In the genomic region with DNA sequence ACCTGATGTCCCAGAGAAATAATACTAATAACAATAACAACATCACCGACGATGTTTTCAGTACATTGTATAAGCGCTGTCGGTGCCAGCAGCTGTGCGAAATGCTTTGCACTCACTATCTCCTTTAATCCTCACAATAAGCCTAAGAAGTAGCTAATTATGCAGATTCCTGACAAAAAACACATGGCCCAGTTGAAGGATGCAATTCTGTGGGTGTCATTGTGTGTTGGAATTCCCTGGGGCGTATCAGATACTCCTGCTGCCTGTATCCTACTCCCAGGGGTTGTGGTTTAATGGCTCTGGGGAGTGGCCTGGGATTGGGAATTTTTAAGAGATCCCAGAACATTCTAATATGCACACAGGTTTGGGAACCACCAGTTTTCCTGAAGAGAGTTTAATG, we compare ENCODE assay signal across 16 cellular contexts.
DNase-seq lines count a peak whose midpoint lies in the region; ATAC-seq and TF ChIP-seq lines count a peak whose summit lies in the region.
"Had no signal": no experiment of that assay in that cellular context is flagged by ENCODE, and none has a peak within 500 bp of the region (broad histone marks: within the 10 kb centered on the region; RNA-seq: fewer than 3 reads in every experiment).

No MANE protein-coding gene starts in this region.

- no peaks in the 10 kb centered on the region for H3K9me3 Mint-ChIP-seq in activated naive CD4-positive, alpha-beta T cell treated with anti-CD3 and anti-CD28 coated beads, Interleukin-2, amount 50 U/mL, for 72 hours
- H3K9me3 Mint-ChIP-seq: activated naive CD4-positive, alpha-beta T cell treated with anti-CD3 and anti-CD28 coated beads for 36 hours; CD4-positive, alpha-beta memory T cell; IgD-negative memory B cell had no signal

- intact Hi-C loops in upper lobe of right lung (cut with DNase I) = no loop called here

- DNase-seq in activated naive CD4-positive, alpha-beta T cell treated with anti-CD3 and anti-CD28 coated beads, Interleukin-2, amount 50 U/mL, for 72 hours (ENCODE audit: low spot score in 2 of 2) = no peak
- no peak for DNase-seq in activated naive CD4-positive, alpha-beta T cell (lab: John Stamatoyannopoulos, UW)
- DNase-seq in mesendoderm (peak; percentile 70), upper lobe of right lung (no peak)
- no peak for DNase-seq in effector memory CD4-positive, alpha-beta T cell
- DNase-seq: CD4-positive, alpha-beta memory T cell; NCI-H2081 treated with DMSO at 0.1 percent for 48 hours; NCI-H774; stimulated activated CD4-positive, alpha-beta T cell treated with anti-CD3 and anti-CD28 coated beads, Interleukin-12 subunit alpha, Interleukin-12 subunit beta, amount 100 ng/mL, for 4 hours; stimulated activated naive CD4-positive, alpha-beta T cell treated with Interleukin-2 at 50 U/mL for 16 hours had no signal

- H4K5ac ChIP-seq in mesendoderm (ENCODE audit: low read length) = no peak overlapping the region

- no peak overlapping the region for H3K9ac ChIP-seq in mesendoderm (ENCODE audit: low read length)

- no peak overlapping the region for H2BK5ac ChIP-seq in mesendoderm (ENCODE audit: low read length)

- H3K36me3 Mint-ChIP-seq in activated naive CD4-positive, alpha-beta T cell treated with anti-CD3 and anti-CD28 coated beads, Interleukin-2, amount 50 U/mL, for 72 hours = no peaks in the 10 kb centered on the region
- H3K36me3 Mint-ChIP-seq: CD4-positive, alpha-beta memory T cell; IgD-negative memory B cell had no signal

- no peak overlapping the region for H2BK15ac ChIP-seq in mesendoderm (replicated peaks; ENCODE audit: low read depth)

- H3K79me2 ChIP-seq in mesendoderm (ENCODE audit: control insufficient read depth, insufficient read depth, low read length) = no peaks in the 10 kb centered on the region

- H3K18ac ChIP-seq in mesendoderm (ENCODE audit: low read length) = no peak overlapping the region

- H3K4me3 ChIP-seq in mesendoderm (ENCODE audit: low read length) (no peak overlapping the region), upper lobe of right lung (no peak overlapping the region)
- H3K4me3 ChIP-seq in effector memory CD4-positive, alpha-beta T cell (ENCODE audit: insufficient read depth, low read depth, low read length, poor library complexity, severe bottlenecking) = no peak overlapping the region

- H3K27ac ChIP-seq in mesendoderm (ENCODE audit: low read depth, low read length) = no peak overlapping the region
- H3K27ac ChIP-seq in upper lobe of right lung = peak overlapping the region; percentile 55
- H3K27ac ChIP-seq in effector memory CD4-positive, alpha-beta T cell (ENCODE audit: insufficient read depth, low read length, poor library complexity, severe bottlenecking) = no peak overlapping the region
- H3K27ac ChIP-seq: VCaP had no signal

- no peak for TF ChIP-seq CTCF in upper lobe of right lung (IDR thresholded peaks at IDR 0.05)

- no peak overlapping the region for H3K23ac ChIP-seq in mesendoderm (ENCODE audit: low read length)

- no peaks in the 10 kb centered on the region for H3K79me1 ChIP-seq in mesendoderm (ENCODE audit: low read length)

- H3K27me3 ChIP-seq in mesendoderm (ENCODE audit: insufficient read depth, low read length, poor library complexity) (no peaks in the 10 kb centered on the region), upper lobe of right lung (no peaks in the 10 kb centered on the region)
- H3K27me3 ChIP-seq in effector memory CD4-positive, alpha-beta T cell (replicated peaks; ENCODE audit: control insufficient read depth, insufficient read depth, low read length, poor library complexity, severe bottlenecking) = no peaks in the 10 kb centered on the region

- H3K36me3 ChIP-seq in mesendoderm (ENCODE audit: control insufficient read depth, insufficient read depth, low read length) (no peaks in the 10 kb centered on the region), upper lobe of right lung (no peaks in the 10 kb centered on the region)
- no peaks in the 10 kb centered on the region for H3K36me3 ChIP-seq in effector memory CD4-positive, alpha-beta T cell (ENCODE audit: control insufficient read depth, insufficient read depth, low read length)

- H3K4me2 ChIP-seq in mesendoderm (ENCODE audit: low read length) = no peak overlapping the region

- no peaks in the 10 kb centered on the region for H3K9me3 ChIP-seq in upper lobe of right lung
- no peaks in the 10 kb centered on the region for H3K9me3 ChIP-seq in effector memory CD4-positive, alpha-beta T cell (ENCODE audit: control insufficient read depth, low read length)

- no peak for ATAC-seq in activated naive CD4-positive, alpha-beta T cell treated with anti-CD3 and anti-CD28 coated beads, Interleukin-2, amount 50 U/mL, for 72 hours
- ATAC-seq in SK-N-SH treated with all-trans-retinoic acid at 6 μM for 48 hours (no peak), upper lobe of right lung (no peak), GM21423 (IDR thresholded peaks at IDR 0.05; ENCODE audit: unreplicated experiment) (no peak), GM19455 (IDR thresholded peaks at IDR 0.05; ENCODE audit: unreplicated experiment) (no peak)

- H3K4me1 ChIP-seq in mesendoderm (ENCODE audit: control insufficient read depth, low read depth, low read length) (peaks cover 12% of the 10 kb centered on the region), upper lobe of right lung (peaks cover 39% of the 10 kb centered on the region)
- no peaks in the 10 kb centered on the region for H3K4me1 ChIP-seq in effector memory CD4-positive, alpha-beta T cell (ENCODE audit: control insufficient read depth, insufficient read depth, low read length, poor library complexity, severe bottlenecking)

- no peak overlapping the region for H2AK5ac ChIP-seq in mesendoderm (ENCODE audit: low read length)

- peak overlapping the region; percentile 7 to 65 for H3K27ac Mint-ChIP-seq in activated naive CD4-positive, alpha-beta T cell treated with anti-CD3 and anti-CD28 coated beads, Interleukin-2, amount 50 U/mL, for 72 hours
- H3K27ac Mint-ChIP-seq: activated naive CD4-positive, alpha-beta T cell treated with anti-CD3 and anti-CD28 coated beads for 36 hours had no signal

- H3K56ac ChIP-seq in mesendoderm (ENCODE audit: low read length) = no peak overlapping the region

- no peak overlapping the region for H3K4ac ChIP-seq in mesendoderm (ENCODE audit: low read depth, low read length)

- no CpG with 5 or more reads among the region's 6 CpGs for WGBS in mesendoderm (ENCODE audit: extremely low coverage, insufficient coverage, low lambda C conversion rate)

- no peak overlapping the region for H2BK120ac ChIP-seq in mesendoderm (ENCODE audit: low read depth, low read length)

- no peak overlapping the region for H4K8ac ChIP-seq in mesendoderm (ENCODE audit: low read depth, low read length)

TF ChIP-seq in SK-N-SH treated with all-trans-retinoic acid at 6 μM for 48 hours, 23 proteins besides CTCF, POLR2A, EP300 and RAD21:
- TF ChIP-seq, protein P1, sequence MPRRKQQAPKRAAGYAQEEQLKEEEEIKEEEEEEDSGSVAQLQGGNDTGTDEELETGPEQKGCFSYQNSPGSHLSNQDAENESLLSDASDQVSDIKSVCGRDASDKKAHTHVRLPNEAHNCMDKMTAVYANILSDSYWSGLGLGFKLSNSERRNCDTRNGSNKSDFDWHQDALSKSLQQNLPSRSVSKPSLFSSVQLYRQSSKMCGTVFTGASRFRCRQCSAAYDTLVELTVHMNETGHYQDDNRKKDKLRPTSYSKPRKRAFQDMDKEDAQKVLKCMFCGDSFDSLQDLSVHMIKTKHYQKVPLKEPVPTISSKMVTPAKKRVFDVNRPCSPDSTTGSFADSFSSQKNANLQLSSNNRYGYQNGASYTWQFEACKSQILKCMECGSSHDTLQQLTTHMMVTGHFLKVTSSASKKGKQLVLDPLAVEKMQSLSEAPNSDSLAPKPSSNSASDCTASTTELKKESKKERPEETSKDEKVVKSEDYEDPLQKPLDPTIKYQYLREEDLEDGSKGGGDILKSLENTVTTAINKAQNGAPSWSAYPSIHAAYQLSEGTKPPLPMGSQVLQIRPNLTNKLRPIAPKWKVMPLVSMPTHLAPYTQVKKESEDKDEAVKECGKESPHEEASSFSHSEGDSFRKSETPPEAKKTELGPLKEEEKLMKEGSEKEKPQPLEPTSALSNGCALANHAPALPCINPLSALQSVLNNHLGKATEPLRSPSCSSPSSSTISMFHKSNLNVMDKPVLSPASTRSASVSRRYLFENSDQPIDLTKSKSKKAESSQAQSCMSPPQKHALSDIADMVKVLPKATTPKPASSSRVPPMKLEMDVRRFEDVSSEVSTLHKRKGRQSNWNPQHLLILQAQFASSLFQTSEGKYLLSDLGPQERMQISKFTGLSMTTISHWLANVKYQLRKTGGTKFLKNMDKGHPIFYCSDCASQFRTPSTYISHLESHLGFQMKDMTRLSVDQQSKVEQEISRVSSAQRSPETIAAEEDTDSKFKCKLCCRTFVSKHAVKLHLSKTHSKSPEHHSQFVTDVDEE (CRISPR knock-in tag; IDR thresholded peaks at IDR 0.05) = no peak
- TF ChIP-seq ARNTL (CRISPR knock-in tag; IDR thresholded peaks at IDR 0.05; ENCODE audit: borderline replicate concordance, low read depth) = no peak
- peak; percentile 43; the same call in 1 of the 2 replicates for TF ChIP-seq TCF4 (CRISPR knock-in tag; IDR thresholded peaks at IDR 0.05; ENCODE audit: borderline replicate concordance)
- no peak for TF ChIP-seq SNAI2 (CRISPR knock-in tag; IDR thresholded peaks at IDR 0.05)
- TF ChIP-seq CSDC2 (CRISPR knock-in tag; IDR thresholded peaks at IDR 0.05) = no peak
- no peak for TF ChIP-seq TOX (CRISPR knock-in tag; IDR thresholded peaks at IDR 0.05; ENCODE audit: borderline replicate concordance)
- 0 out of 2 replicates have a peak, but pooled peaks have one; percentile 21 for TF ChIP-seq ISL1 (CRISPR knock-in tag; IDR thresholded peaks at IDR 0.05)
- TF ChIP-seq ZFP30 (CRISPR knock-in tag; IDR thresholded peaks at IDR 0.05) = no peak
